Comparison of ENCODE assay signal across 1 cellular context in the genomic region with DNA sequence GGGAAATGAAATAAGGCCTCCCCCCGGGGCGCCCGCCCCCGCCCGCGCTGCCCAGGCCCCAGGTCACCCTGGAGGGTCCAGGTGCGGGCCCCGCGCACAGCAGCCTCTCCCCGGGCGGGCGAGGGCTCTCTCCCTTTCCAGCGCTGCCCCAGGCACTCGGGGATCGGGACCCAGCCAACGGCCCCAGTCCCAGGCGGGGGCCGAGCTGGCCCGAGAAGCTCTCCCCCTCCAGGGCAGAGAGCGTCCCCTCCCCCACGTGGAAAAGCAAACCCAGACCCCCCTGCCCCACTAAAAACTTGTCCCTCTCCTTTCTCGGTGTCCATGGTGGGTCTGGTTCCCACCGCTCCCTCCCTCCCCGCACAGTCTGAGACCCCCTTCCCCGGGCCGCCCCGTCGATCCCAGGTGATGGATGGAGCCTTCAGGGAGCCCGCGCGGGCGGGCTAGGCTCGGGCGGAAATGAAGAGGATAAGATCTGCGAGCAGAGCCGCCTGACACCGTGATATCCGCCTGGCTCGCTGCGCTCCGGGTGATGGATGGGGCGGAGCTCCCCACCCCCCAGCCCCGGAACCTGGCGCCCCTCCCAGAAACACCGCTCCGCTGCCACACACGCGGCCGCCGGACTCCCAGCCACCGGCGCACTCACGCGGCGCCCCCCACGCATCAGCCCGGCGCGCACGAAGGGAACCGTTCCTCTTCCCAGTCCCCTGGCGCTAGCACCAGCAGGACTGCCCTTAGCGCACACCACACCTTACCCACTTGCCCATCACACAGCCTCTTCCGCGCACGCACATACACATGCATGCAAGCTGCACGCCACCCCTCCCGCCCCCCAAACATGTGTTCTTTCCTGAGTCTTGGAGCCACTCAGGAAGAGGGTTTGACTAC.
TF ChIP-seq lines count a peak whose summit lies in the region.

No MANE protein-coding gene starts in this region.

TF ChIP-seq in HEK293, 187 proteins besides CTCF, POLR2A, EP300 and RAD21 (continued from another document):
- TF ChIP-seq ZNF211 (tag by site-specific recombination; IDR thresholded peaks at IDR 0.05; ENCODE audit: low read depth): no peak
- TF ChIP-seq, protein P1, sequence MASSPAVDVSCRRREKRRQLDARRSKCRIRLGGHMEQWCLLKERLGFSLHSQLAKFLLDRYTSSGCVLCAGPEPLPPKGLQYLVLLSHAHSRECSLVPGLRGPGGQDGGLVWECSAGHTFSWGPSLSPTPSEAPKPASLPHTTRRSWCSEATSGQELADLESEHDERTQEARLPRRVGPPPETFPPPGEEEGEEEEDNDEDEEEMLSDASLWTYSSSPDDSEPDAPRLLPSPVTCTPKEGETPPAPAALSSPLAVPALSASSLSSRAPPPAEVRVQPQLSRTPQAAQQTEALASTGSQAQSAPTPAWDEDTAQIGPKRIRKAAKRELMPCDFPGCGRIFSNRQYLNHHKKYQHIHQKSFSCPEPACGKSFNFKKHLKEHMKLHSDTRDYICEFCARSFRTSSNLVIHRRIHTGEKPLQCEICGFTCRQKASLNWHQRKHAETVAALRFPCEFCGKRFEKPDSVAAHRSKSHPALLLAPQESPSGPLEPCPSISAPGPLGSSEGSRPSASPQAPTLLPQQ (tag by site-specific recombination; IDR thresholded peaks at IDR 0.05): 0 out of 2 replicates have a peak, but pooled peaks have one; percentile 52
- peak; percentile 57 for TF ChIP-seq ZBTB17 (tag by site-specific recombination; IDR thresholded peaks at IDR 0.05)
- no peak for TF ChIP-seq ZNF366 (tag by site-specific recombination; conservative IDR thresholded peaks at IDR 0.05)
- peak; percentile 50 for TF ChIP-seq SP2 (tag by site-specific recombination; IDR thresholded peaks at IDR 0.05)
- TF ChIP-seq RBAK (tag by site-specific recombination; IDR thresholded peaks at IDR 0.05): no peak
- TF ChIP-seq, protein P2, sequence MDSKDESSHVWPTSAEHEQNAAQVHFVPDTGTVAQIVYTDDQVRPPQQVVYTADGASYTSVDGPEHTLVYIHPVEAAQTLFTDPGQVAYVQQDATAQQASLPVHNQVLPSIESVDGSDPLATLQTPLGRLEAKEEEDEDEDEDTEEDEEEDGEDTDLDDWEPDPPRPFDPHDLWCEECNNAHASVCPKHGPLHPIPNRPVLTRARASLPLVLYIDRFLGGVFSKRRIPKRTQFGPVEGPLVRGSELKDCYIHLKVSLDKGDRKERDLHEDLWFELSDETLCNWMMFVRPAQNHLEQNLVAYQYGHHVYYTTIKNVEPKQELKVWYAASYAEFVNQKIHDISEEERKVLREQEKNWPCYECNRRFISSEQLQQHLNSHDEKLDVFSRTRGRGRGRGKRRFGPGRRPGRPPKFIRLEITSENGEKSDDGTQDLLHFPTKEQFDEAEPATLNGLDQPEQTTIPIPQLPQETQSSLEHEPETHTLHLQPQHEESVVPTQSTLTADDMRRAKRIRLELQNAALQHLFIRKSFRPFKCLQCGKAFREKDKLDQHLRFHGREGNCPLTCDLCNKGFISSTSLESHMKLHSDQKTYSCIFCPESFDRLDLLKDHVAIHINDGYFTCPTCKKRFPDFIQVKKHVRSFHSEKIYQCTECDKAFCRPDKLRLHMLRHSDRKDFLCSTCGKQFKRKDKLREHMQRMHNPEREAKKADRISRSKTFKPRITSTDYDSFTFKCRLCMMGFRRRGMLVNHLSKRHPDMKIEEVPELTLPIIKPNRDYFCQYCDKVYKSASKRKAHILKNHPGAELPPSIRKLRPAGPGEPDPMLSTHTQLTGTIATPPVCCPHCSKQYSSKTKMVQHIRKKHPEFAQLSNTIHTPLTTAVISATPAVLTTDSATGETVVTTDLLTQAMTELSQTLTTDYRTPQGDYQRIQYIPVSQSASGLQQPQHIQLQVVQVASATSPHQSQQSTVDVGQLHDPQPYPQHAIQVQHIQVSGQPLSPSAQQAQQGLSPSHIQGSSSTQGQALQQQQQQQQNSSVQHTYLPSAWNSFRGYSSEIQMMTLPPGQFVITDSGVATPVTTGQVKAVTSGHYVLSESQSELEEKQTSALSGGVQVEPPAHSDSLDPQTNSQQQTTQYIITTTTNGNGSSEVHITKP (tag by site-specific recombination; IDR thresholded peaks at IDR 0.05): peak; percentile 25; the same call in 1 of the 2 replicates
- TF ChIP-seq, protein P3, sequence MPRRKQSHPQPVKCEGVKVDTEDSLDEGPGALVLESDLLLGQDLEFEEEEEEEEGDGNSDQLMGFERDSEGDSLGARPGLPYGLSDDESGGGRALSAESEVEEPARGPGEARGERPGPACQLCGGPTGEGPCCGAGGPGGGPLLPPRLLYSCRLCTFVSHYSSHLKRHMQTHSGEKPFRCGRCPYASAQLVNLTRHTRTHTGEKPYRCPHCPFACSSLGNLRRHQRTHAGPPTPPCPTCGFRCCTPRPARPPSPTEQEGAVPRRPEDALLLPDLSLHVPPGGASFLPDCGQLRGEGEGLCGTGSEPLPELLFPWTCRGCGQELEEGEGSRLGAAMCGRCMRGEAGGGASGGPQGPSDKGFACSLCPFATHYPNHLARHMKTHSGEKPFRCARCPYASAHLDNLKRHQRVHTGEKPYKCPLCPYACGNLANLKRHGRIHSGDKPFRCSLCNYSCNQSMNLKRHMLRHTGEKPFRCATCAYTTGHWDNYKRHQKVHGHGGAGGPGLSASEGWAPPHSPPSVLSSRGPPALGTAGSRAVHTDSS (tag by site-specific recombination; IDR thresholded peaks at IDR 0.05): peak; percentile 52; the same call in 1 of the 2 replicates
- no peak for TF ChIP-seq ZNF610 (tag by site-specific recombination; IDR thresholded peaks at IDR 0.05; ENCODE audit: borderline replicate concordance)
- TF ChIP-seq, protein P4, sequence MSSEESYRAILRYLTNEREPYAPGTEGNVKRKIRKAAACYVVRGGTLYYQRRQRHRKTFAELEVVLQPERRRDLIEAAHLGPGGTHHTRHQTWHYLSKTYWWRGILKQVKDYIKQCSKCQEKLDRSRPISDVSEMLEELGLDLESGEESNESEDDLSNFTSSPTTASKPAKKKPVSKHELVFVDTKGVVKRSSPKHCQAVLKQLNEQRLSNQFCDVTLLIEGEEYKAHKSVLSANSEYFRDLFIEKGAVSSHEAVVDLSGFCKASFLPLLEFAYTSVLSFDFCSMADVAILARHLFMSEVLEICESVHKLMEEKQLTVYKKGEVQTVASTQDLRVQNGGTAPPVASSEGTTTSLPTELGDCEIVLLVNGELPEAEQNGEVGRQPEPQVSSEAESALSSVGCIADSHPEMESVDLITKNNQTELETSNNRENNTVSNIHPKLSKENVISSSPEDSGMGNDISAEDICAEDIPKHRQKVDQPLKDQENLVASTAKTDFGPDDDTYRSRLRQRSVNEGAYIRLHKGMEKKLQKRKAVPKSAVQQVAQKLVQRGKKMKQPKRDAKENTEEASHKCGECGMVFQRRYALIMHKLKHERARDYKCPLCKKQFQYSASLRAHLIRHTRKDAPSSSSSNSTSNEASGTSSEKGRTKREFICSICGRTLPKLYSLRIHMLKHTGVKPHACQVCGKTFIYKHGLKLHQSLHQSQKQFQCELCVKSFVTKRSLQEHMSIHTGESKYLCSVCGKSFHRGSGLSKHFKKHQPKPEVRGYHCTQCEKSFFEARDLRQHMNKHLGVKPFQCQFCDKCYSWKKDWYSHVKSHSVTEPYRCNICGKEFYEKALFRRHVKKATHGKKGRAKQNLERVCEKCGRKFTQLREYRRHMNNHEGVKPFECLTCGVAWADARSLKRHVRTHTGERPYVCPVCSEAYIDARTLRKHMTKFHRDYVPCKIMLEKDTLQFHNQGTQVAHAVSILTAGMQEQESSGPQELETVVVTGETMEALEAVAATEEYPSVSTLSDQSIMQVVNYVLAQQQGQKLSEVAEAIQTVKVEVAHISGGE (tag by site-specific recombination; conservative IDR thresholded peaks at IDR 0.05; ENCODE audit: low read depth): 0 out of 2 replicates have a peak, but pooled peaks have one; percentile 30
- TF ChIP-seq ZFP69B (tag by site-specific recombination; IDR thresholded peaks at IDR 0.05): no peak; the same call in none of the 2 replicates
- TF ChIP-seq ZNF266 (tag by site-specific recombination; IDR thresholded peaks at IDR 0.05; ENCODE audit: low read depth): no peak
- no peak for TF ChIP-seq ZNF555 (tag by site-specific recombination; conservative IDR thresholded peaks at IDR 0.05)
- no peak for TF ChIP-seq ZNF10 (tag by site-specific recombination; IDR thresholded peaks at IDR 0.05)
- peak; percentile 6; the same call in 1 of the 2 replicates for TF ChIP-seq ZIC2 (tag by site-specific recombination; IDR thresholded peaks at IDR 0.05)
- TF ChIP-seq GLIS2 (tag by site-specific recombination; IDR thresholded peaks at IDR 0.05): peak; percentile 79
- TF ChIP-seq, protein P5, sequence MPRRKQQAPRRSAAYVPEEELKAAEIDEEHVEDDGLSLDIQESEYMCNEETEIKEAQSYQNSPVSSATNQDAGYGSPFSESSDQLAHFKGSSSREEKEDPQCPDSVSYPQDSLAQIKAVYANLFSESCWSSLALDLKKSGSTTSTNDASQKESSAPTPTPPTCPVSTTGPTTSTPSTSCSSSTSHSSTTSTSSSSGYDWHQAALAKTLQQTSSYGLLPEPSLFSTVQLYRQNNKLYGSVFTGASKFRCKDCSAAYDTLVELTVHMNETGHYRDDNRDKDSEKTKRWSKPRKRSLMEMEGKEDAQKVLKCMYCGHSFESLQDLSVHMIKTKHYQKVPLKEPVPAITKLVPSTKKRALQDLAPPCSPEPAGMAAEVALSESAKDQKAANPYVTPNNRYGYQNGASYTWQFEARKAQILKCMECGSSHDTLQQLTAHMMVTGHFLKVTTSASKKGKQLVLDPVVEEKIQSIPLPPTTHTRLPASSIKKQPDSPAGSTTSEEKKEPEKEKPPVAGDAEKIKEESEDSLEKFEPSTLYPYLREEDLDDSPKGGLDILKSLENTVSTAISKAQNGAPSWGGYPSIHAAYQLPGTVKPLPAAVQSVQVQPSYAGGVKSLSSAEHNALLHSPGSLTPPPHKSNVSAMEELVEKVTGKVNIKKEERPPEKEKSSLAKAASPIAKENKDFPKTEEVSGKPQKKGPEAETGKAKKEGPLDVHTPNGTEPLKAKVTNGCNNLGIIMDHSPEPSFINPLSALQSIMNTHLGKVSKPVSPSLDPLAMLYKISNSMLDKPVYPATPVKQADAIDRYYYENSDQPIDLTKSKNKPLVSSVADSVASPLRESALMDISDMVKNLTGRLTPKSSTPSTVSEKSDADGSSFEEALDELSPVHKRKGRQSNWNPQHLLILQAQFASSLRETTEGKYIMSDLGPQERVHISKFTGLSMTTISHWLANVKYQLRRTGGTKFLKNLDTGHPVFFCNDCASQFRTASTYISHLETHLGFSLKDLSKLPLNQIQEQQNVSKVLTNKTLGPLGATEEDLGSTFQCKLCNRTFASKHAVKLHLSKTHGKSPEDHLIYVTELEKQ (tag by site-specific recombination; IDR thresholded peaks at IDR 0.05; ENCODE audit: borderline replicate concordance): no peak
- TF ChIP-seq HOXA7 (CRISPR knock-in tag; IDR thresholded peaks at IDR 0.05; ENCODE audit: borderline replicate concordance): no peak
- TF ChIP-seq ZNF221 (tag by site-specific recombination; IDR thresholded peaks at IDR 0.05; ENCODE audit: borderline replicate concordance): no peak
- peak; percentile 65; the same call in 1 of the 2 replicates for TF ChIP-seq ZNF777 (tag by site-specific recombination; IDR thresholded peaks at IDR 0.05; ENCODE audit: borderline replicate concordance)
TF ChIP-seq in HEK293: peak in this region for 17.
